ENCODE assay signal across 19 cellular contexts in the genomic region with DNA sequence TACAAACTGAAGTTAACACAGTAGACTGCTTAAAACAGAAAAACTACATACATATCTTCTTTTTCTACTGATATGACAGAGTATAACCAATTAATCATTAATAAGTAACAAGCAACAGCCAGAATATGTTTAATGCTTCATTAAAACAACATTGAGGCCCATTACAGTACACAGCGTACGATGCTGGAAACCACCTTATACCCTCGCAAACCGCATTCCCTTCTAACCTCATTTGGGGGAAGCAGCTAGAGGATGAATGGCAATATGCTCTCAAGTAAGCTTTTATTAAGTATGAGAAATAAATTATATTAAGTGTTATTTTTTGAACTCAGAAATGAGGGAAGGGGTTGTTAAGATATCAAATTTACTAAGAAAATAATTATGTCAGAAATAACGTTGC.
"Had no signal": no experiment of that assay in that cellular context is flagged by ENCODE, and none has a peak within 500 bp of the region (broad histone marks: within the 10 kb centered on the region; RNA-seq: fewer than 3 reads in every experiment).

No MANE protein-coding gene starts in this region.

- H3K36me3 Mint-ChIP-seq: activated CD8-positive, alpha-beta memory T cell treated with anti-CD3 and anti-CD28 coated beads, Interleukin-2, amount 10 ng/mL, durations not matched to agents 7 days and 5 days; activated naive CD4-positive, alpha-beta T cell treated with anti-CD3 and anti-CD28 coated beads, Interleukin-2, amount 50 U/mL, for 24 hours; naive thymus-derived CD8-positive, alpha-beta T cell had no signal

- ATAC-seq: activated CD8-positive, alpha-beta memory T cell treated with anti-CD3 and anti-CD28 coated beads, Interleukin-2, amount 10 ng/mL, durations not matched to agents 7 days and 5 days; gastroesophageal sphincter; mucosa of descending colon; naive thymus-derived CD8-positive, alpha-beta T cell had no signal

- H3K36me3 ChIP-seq: gastroesophageal sphincter had no signal

- H3K4me1 ChIP-seq: gastroesophageal sphincter, testis had no signal

- FAIRE-seq: colon, urothelium cell line had no signal

- H3K9me3 Mint-ChIP-seq: activated naive CD4-positive, alpha-beta T cell treated with anti-CD3 and anti-CD28 coated beads, Interleukin-2, amount 50 U/mL, for 24 hours; activated T-cell treated with anti-CD3 and anti-CD28 coated beads, Interleukin-2, amount 50 U/mL, for 24 hours; naive thymus-derived CD8-positive, alpha-beta T cell; stimulated activated naive CD8-positive, alpha-beta T cell treated with anti-CD3 and anti-CD28 coated beads, Interleukin-15, Interleukin-2, amounts not matched to agents 100 ng/mL and 50 ng/mL, for 24 hours had no signal

- DNase-seq: activated CD4-positive, alpha-beta T cell treated with anti-CD3 and anti-CD28 coated beads, Interleukin-2, amount 50 U/mL, for 48 hours; activated CD4-positive, CD25-positive, alpha-beta regulatory T cell treated with anti-CD3 and anti-CD28 coated beads, Interleukin-2, amount 50 U/mL, for 72 hours; activated CD8-positive, alpha-beta memory T cell treated with anti-CD3 and anti-CD28 coated beads, Interleukin-2, amount 10 ng/mL, durations not matched to agents 7 days and 5 days; activated effector memory CD4-positive, alpha-beta T cell treated with Interleukin-2 at 50 U/mL for 16 hours; activated T-cell treated with anti-CD3 and anti-CD28 coated beads, Interleukin-2, amount 50 U/mL, for 24 hours; amniotic stem cell; effector CD4-positive, alpha-beta T cell; mucosa of descending colon; naive thymus-derived CD8-positive, alpha-beta T cell; nucleus accumbens; stimulated activated CD4-positive, alpha-beta T cell treated with anti-CD3 and anti-CD28 coated beads, Interleukin-4, amount 100 ng/mL, for 24 hours; T-helper 9 cell; testis had no signal

- H3K27me3 ChIP-seq: gastroesophageal sphincter, testis had no signal

- H3K27ac Mint-ChIP-seq: activated CD8-positive, alpha-beta memory T cell treated with anti-CD3 and anti-CD28 coated beads, Interleukin-2, amount 10 ng/mL, durations not matched to agents 7 days and 5 days; activated naive CD4-positive, alpha-beta T cell treated with anti-CD3 and anti-CD28 coated beads, Interleukin-2, amount 50 U/mL, for 24 hours; activated T-cell treated with anti-CD3 and anti-CD28 coated beads, Interleukin-2, amount 50 U/mL, for 24 hours; naive thymus-derived CD8-positive, alpha-beta T cell; stimulated activated naive CD8-positive, alpha-beta T cell treated with anti-CD3 and anti-CD28 coated beads, Interleukin-15, Interleukin-2, amounts not matched to agents 100 ng/mL and 50 ng/mL, for 24 hours had no signal

- H3K27ac ChIP-seq: epithelial cell of prostate, gastroesophageal sphincter, testis had no signal

- H3K9me3 ChIP-seq: gastroesophageal sphincter, mucosa of descending colon, testis had no signal

- H3K4me3 Mint-ChIP-seq: activated CD8-positive, alpha-beta memory T cell treated with anti-CD3 and anti-CD28 coated beads, Interleukin-2, amount 10 ng/mL, durations not matched to agents 7 days and 5 days; activated naive CD4-positive, alpha-beta T cell treated with anti-CD3 and anti-CD28 coated beads, Interleukin-2, amount 50 U/mL, for 24 hours; activated T-cell treated with anti-CD3 and anti-CD28 coated beads, Interleukin-2, amount 50 U/mL, for 24 hours; naive thymus-derived CD8-positive, alpha-beta T cell; stimulated activated naive CD8-positive, alpha-beta T cell treated with anti-CD3 and anti-CD28 coated beads, Interleukin-15, Interleukin-2, amounts not matched to agents 100 ng/mL and 50 ng/mL, for 24 hours had no signal

- H3K4me3 ChIP-seq: gastroesophageal sphincter, mucosa of descending colon, testis had no signal

- H3K27me3 Mint-ChIP-seq: activated naive CD4-positive, alpha-beta T cell treated with anti-CD3 and anti-CD28 coated beads, Interleukin-2, amount 50 U/mL, for 24 hours; activated T-cell treated with anti-CD3 and anti-CD28 coated beads, Interleukin-2, amount 50 U/mL, for 24 hours; stimulated activated naive CD8-positive, alpha-beta T cell treated with anti-CD3 and anti-CD28 coated beads, Interleukin-15, Interleukin-2, amounts not matched to agents 100 ng/mL and 50 ng/mL, for 24 hours had no signal
